In genomic region chr4:81635128-81635527, GRCh38 we compare ENCODE assay signal across 19 cellular contexts.
DNase-seq lines count a peak whose midpoint lies in the region; ATAC-seq and TF ChIP-seq lines count a peak whose summit lies in the region.
"Had no signal": no experiment of that assay in that cellular context is flagged by ENCODE, and none has a peak within 500 bp of the region (broad histone marks: within the 10 kb centered on the region; RNA-seq: fewer than 3 reads in every experiment).

No MANE protein-coding gene starts in this region.

- H3K4me3 Mint-ChIP-seq in nephron progenitor cell: no peak overlapping the region
- H3K4me3 Mint-ChIP-seq: activated CD8-positive, alpha-beta T cell treated with anti-CD3 and anti-CD28 coated beads for 36 hours; endodermal cell; natural killer cell treated with Interleukin-12 subunit alpha and Interleukin-12 subunit beta and Interleukin-15 and Interleukin-18, amount 100 ng/mL, for 72 hours had no signal

- H3K4me1 Mint-ChIP-seq in nephron progenitor cell: peaks cover 31% of the 10 kb centered on the region

- no peak for TF ChIP-seq POLR2A in right lobe of liver (IDR thresholded peaks at IDR 0.05)

- H3K36me3 ChIP-seq in right lobe of liver: no peaks in the 10 kb centered on the region
- H3K36me3 ChIP-seq: brain microvascular endothelial cell, sigmoid colon, transverse colon had no signal

- peaks cover 0 to 13% (median 2%) of the 10 kb centered on the region in 4 donors for H3K4me1 ChIP-seq in right lobe of liver

- DNase-seq in DMS79 treated with DMSO at 0.1 percent for 48 hours (lab: John Stamatoyannopoulos, UW): peak; percentile 50
- no peak for DNase-seq in DMS79 (lab: John Stamatoyannopoulos, UW)
- peak; percentile 77 for DNase-seq in NCI-H146 (lab: John Stamatoyannopoulos, UW)
- DNase-seq in SK-N-DZ (ENCODE audit: low spot score): peak; percentile 2
- DNase-seq in right lobe of liver: no peak
- DNase-seq in nephron progenitor cell: no peak
- no peak for DNase-seq in foreskin fibroblast
- DNase-seq: activated CD8-positive, alpha-beta T cell treated with anti-CD3 and anti-CD28 coated beads for 36 hours; activated gamma-delta T cell; activated T-cell treated with anti-CD3 and anti-CD28 coated beads for 4 hours; brain microvascular endothelial cell; endodermal cell; GOT3; stimulated activated CD4-positive, alpha-beta T cell treated with anti-CD3 and anti-CD28 coated beads, Interleukin-15, amount 100 ng/mL, for 24 hours had no signal

- H3K4me3 ChIP-seq in right lobe of liver (no peak overlapping the region), foreskin fibroblast (ENCODE audit: low read depth in 1 of 2, low read length in 2 of 2) (no peak overlapping the region)
- H3K4me3 ChIP-seq: sigmoid colon, transverse colon had no signal

- ATAC-seq in right lobe of liver: peak; percentile 37 to 64 (median 62)
- ATAC-seq in HG02884 (IDR thresholded peaks at IDR 0.05; ENCODE audit: unreplicated experiment): no peak
- ATAC-seq: activated CD8-positive, alpha-beta T cell treated with anti-CD3 and anti-CD28 coated beads for 36 hours; natural killer cell treated with Interleukin-12 subunit alpha and Interleukin-12 subunit beta and Interleukin-15 and Interleukin-18, amount 100 ng/mL, for 72 hours had no signal

- no peaks in the 10 kb centered on the region for H3K27me3 ChIP-seq in right lobe of liver
- H3K27me3 ChIP-seq: brain microvascular endothelial cell, sigmoid colon, transverse colon had no signal

- no peaks in the 10 kb centered on the region for H3K9me3 ChIP-seq in right lobe of liver
- H3K9me3 ChIP-seq: sigmoid colon, transverse colon had no signal

- no peak overlapping the region for H3K27ac Mint-ChIP-seq in nephron progenitor cell
- H3K27ac Mint-ChIP-seq: activated CD8-positive, alpha-beta T cell treated with anti-CD3 and anti-CD28 coated beads for 36 hours; endodermal cell; natural killer cell treated with Interleukin-12 subunit alpha and Interleukin-12 subunit beta and Interleukin-15 and Interleukin-18, amount 100 ng/mL, for 72 hours had no signal

- no peaks in the 10 kb centered on the region for H3K9me3 Mint-ChIP-seq in nephron progenitor cell
- H3K9me3 Mint-ChIP-seq: activated CD8-positive, alpha-beta T cell treated with anti-CD3 and anti-CD28 coated beads for 36 hours; endodermal cell; natural killer cell treated with Interleukin-12 subunit alpha and Interleukin-12 subunit beta and Interleukin-15 and Interleukin-18, amount 100 ng/mL, for 72 hours had no signal

- H3K36me3 Mint-ChIP-seq in nephron progenitor cell (ENCODE audit: low read depth): no peaks in the 10 kb centered on the region
- H3K36me3 Mint-ChIP-seq: natural killer cell treated with Interleukin-12 subunit alpha and Interleukin-12 subunit beta and Interleukin-15 and Interleukin-18, amount 100 ng/mL, for 72 hours had no signal

- peak overlapping the region in 2 of 3 donors; percentile 6 to 59 for H3K27ac ChIP-seq in right lobe of liver
- H3K27ac ChIP-seq: 22Rv1, brain microvascular endothelial cell, sigmoid colon had no signal

- TF ChIP-seq CTCF in right lobe of liver (IDR thresholded peaks at IDR 0.05) (no peak), nephron progenitor cell (IDR thresholded peaks at IDR 0.05) (no peak), foreskin fibroblast (IDR thresholded peaks at IDR 0.05; ENCODE audit: low read depth, low read length) (no peak)

- H3K27me3 Mint-ChIP-seq in nephron progenitor cell (ENCODE audit: low read depth, poor library complexity): peaks cover 4% of the 10 kb centered on the region
- H3K27me3 Mint-ChIP-seq: activated CD8-positive, alpha-beta T cell treated with anti-CD3 and anti-CD28 coated beads for 36 hours; natural killer cell treated with Interleukin-12 subunit alpha and Interleukin-12 subunit beta and Interleukin-15 and Interleukin-18, amount 100 ng/mL, for 72 hours had no signal

- intact Hi-C loops in right lobe of liver (cut with DNase I): no loop called here

Comparison
In these comparisons a context has a peak if more than half of its experiments do, and no peak if none do; other contexts are left out.
1. DNase-seq: peak in DMS79 treated with DMSO at 0.1 percent for 48 hours (single experiment), NCI-H146 (single experiment) and SK-N-DZ (single experiment); none in DMS79 (single experiment), right lobe of liver (0 of 3), nephron progenitor cell (single experiment) and foreskin fibroblast (0 of 2).